Comparison of ENCODE assay signal across 8 cellular contexts in the genomic region with DNA sequence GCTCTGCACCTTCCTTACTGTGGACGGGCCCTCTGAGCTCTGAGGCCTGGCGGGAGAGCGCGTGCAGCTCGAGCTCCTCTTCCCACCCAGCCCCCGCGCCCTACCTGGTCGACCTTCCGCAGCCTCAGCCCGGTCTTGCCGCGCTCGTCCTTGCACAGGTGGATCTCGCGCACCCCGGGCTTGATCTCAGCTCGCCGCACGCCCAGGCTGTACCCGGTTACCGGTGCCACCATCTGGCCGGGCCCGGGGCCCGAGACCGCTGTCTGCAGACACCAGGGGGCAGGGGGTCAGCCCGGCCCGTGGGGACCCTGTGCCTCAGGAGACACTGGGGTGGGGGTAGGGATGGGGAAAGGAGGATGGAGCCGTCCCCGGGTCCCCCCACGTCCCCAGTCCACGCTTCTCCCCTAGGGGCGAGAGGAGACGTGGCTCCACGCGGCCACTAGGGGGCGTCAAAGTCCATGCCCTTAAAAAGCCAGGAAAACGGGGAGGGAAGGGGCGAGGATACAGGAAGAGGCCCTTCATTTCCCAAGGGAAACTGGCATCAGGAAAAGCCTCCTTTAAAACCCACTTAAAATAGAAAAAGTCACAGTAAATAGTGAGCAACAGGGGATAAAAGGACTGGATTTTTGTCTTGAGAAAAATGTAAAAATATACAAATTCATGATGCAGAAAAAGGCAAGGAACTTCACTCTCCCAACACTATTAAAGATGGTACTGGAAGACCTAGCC. TPM values are rescaled to one million over a fixed set of nuclear protein-coding genes. Genes with fewer than 3 reads are reported as not detected.
DNase-seq lines count a peak whose midpoint lies in the region; ATAC-seq and TF ChIP-seq lines count a peak whose summit lies in the region.
"Had no signal": no experiment of that assay in that cellular context is flagged by ENCODE, and none has a peak within 500 bp of the region (broad histone marks: within the 10 kb centered on the region; RNA-seq: fewer than 3 reads in every experiment).

No MANE protein-coding gene starts in this region.

- peak; percentile 85 for DNase-seq in GM13976 (ENCODE audit: low spot score)
- peak; percentile 81 for DNase-seq in NCI-H2171 (lab: John Stamatoyannopoulos, UW)
- DNase-seq in activated CD4-positive, alpha-beta T cell treated with anti-CD3 and anti-CD28 coated beads for 4 hours, result peak; percentile 61 to 71
- DNase-seq in choroid plexus epithelial cell (ENCODE audit: low read depth), result peak; percentile 71
- DNase-seq in left colon, result peak in 1 of 2 donors; percentile 76
- peak; percentile 68 to 76 for DNase-seq in stimulated activated CD4-positive, alpha-beta T cell treated with anti-CD3 and anti-CD28 coated beads, Interleukin-2, amount 100 ng/mL, for 24 hours

- in situ Hi-C loops in GM13976 (cut with MboI; ENCODE audit: low sequenced_read_pairs, unreplicated experiment), result loop anchor here (10.0 kb wide), 1 partner anchor 131 kb away; no protein-coding TSS in a partner anchor

- intact Hi-C loops in left colon (cut with DNase I, micrococcal nuclease), result loop anchor here (5.0 kb wide), 1 partner anchor 124 kb away; no protein-coding TSS in a partner anchor

- peak; percentile 65 for ATAC-seq in left colon
- ATAC-seq in HG02763 (IDR thresholded peaks at IDR 0.05; ENCODE audit: unreplicated experiment), result no peak

- peak overlapping the region; percentile 46 for H3K4me3 ChIP-seq in choroid plexus epithelial cell (ENCODE audit: low read depth, low read length)
- H3K4me3 ChIP-seq: skin epidermis had no signal

- TF ChIP-seq CTCF in GM13976 (IDR thresholded peaks at IDR 0.05; ENCODE audit: borderline replicate concordance, control extremely low read depth, extremely low read depth, insufficient read depth, missing control alignments) (peak; percentile 79), choroid plexus epithelial cell (conservative IDR thresholded peaks at IDR 0.05; ENCODE audit: low read depth, low read length) (peak; percentile 93)

RNA-seq across cellular contexts. Expression of gene SDCBP2, which starts 15.5 kb away (rescaled TPM):
- 100 to 1,000 TPM; 262 to 489 TPM for total RNA-seq in left colon

RNA-seq across cellular contexts. Expression of gene SNPH, which starts 47.3 kb away (rescaled TPM):
- total RNA-seq in left colon, result 1 to 10 TPM; 1.4 to 2.4 TPM
